In genomic region chr17:42050360-42051012, GRCh38 we compare ENCODE assay signal across 9 cellular contexts. TPM values are rescaled to one million over a fixed set of nuclear protein-coding genes. Genes with fewer than 3 reads are reported as not detected.
A peak's percentile ranks its signal among the peaks of the same experiment; 100 is the strongest.
DNase-seq lines count a peak whose midpoint lies in the region; ATAC-seq, FAIRE-seq and TF ChIP-seq lines count a peak whose summit lies in the region.
"Had no signal": no experiment of that assay in that cellular context is flagged by ENCODE, and none has a peak within 500 bp of the region (broad histone marks: within the 10 kb centered on the region; RNA-seq: fewer than 3 reads in every experiment).

Gene C17orf113 (minus strand): TSS chr17:42050601. CDS start chr17:42043376, 7,225 bp downstream.

- H3K4me2 ChIP-seq in MM.1S (ENCODE audit: low read depth, low read length) (peak within 1 kb of the TSS; percentile 73), HepG2 (ENCODE audit: low read depth, low read length) (peak within 1 kb of the TSS; percentile 98)

- H3K36me3 ChIP-seq in MM.1S (replicated peaks; ENCODE audit: insufficient read depth, low read length), result no peaks in the 10 kb centered on the region
- no peaks in the 10 kb centered on the region for H3K36me3 ChIP-seq in HepG2 (replicated peaks in 1 of 2; ENCODE audit: control insufficient read depth in 1 of 2, insufficient read depth in 2 of 2, low read length in 2 of 2)

- in situ Hi-C loops in HepG2 (cut with HindIII; ENCODE audit: extremely low pct_ligation_motif_present, low pct_unique_long_range_greater_than_20kb), result no loop called here

- FAIRE-seq in HepG2 (lab: Jason Lieb, UNC), result no peak
- FAIRE-seq: A204.1 had no signal

- H3K27me3 Mint-ChIP-seq in activated B cell treated with CpG ODN at 0.5 μM for 24 hours (peaks cover 30% of the 10 kb centered on the region), chondrocyte (ENCODE audit: low read depth) (peaks cover 26% of the 10 kb centered on the region)

- H3K27me3 ChIP-seq in MM.1S (replicated peaks; ENCODE audit: insufficient read depth, low read length) (peaks cover 42% of the 10 kb centered on the region), HepG2 (ENCODE audit: control insufficient read depth in 1 of 2, insufficient read depth in 2 of 2, low read length in 2 of 2) (no peaks in the 10 kb centered on the region; a peak in 1 of 5 replicates)

- TF ChIP-seq POLR2A in HepG2 (IDR thresholded peaks at IDR 0.05; ENCODE audit: insufficient read depth in 1 of 2, low read depth in 2 of 2, low read length in 2 of 2), result peak in 1 of 2 experiments; percentile 57; a peak in 2 of 4 replicates

- H3K9me2 ChIP-seq in MM.1S (replicated peaks; ENCODE audit: insufficient read depth, low read length), result no peaks in the 10 kb centered on the region

- TF ChIP-seq CTCF in MM.1S (IDR thresholded peaks at IDR 0.05; ENCODE audit: low read length) (peak; percentile 21; the same call in 1 of the 2 replicates), activated B cell treated with CpG ODN at 0.5 μM for 24 hours (IDR thresholded peaks at IDR 0.05) (no peak), chondrocyte (IDR thresholded peaks at IDR 0.05) (peak; percentile 72), HepG2 (CRISPR knock-in tag; IDR thresholded peaks at IDR 0.05) (peak; percentile 77)

- H3K9me3 Mint-ChIP-seq in activated B cell treated with CpG ODN at 0.5 μM for 24 hours (no peaks in the 10 kb centered on the region), chondrocyte (ENCODE audit: low read depth) (no peaks in the 10 kb centered on the region)

- intact Hi-C loops in activated B cell treated with CpG ODN at 0.5 μM for 24 hours (cut with micrococcal nuclease) (loop anchor here (1.0 to 2.0 kb wide), 3 partner anchors 26 to 87 kb away; partner anchors contain the start of gene DNAJC7), HepG2 (cut with micrococcal nuclease; ENCODE audit: unreplicated experiment) (no loop called here)

- POLR2A ChIA-PET in activated B cell treated with CpG ODN at 0.5 μM for 24 hours (lab: Charles Lee) (interaction anchor here (0.8 to 1.3 kb wide), 3 partner anchors 35 to 84 kb away, joined by 3 read pairs; partner anchors contain the start of gene CNP), HepG2 (lab: Yijun Ruan, JAX) (interaction anchor here (0.7 to 1.4 kb wide), 6 partner anchors 19 to 92 kb away, joined by 3 to 8 read pairs (median 3); partner anchors contain the start of genes DNAJC7 and KAT2A)

- DNase-seq in DMS 273 (lab: John Stamatoyannopoulos, UW; ENCODE audit: unreplicated experiment) (peak; percentile 73), DMS 273 treated with DMSO at 0.1 percent for 48 hours (lab: John Stamatoyannopoulos, UW) (no peak), MM.1S (peak; percentile 51), activated B cell treated with CpG ODN at 0.5 μM for 24 hours (peak; percentile 52), chondrocyte (ENCODE audit: low spot score) (no peak), HepG2 (ENCODE audit: low spot score) (peak; percentile 51)
- peak; percentile 19 to 24 for DNase-seq in stimulated activated CD4-positive, alpha-beta T cell treated with anti-CD3 and anti-CD28 coated beads, Interleukin-4, amount 100 ng/mL, for 4 hours

- H2AFZ ChIP-seq in MM.1S (ENCODE audit: low read length) (peak within 1 kb of the TSS; percentile 60), HepG2 (ENCODE audit: low read length) (peak within 1 kb of the TSS; percentile 91)

- H4K20me1 ChIP-seq in MM.1S (ENCODE audit: insufficient read depth, low read length) (no peaks in the 10 kb centered on the region), HepG2 (ENCODE audit: insufficient read depth, low read length) (no peaks in the 10 kb centered on the region)

- no peaks in the 10 kb centered on the region for H3K9me3 ChIP-seq in MM.1S (replicated peaks; ENCODE audit: insufficient read depth, low read length)
- no peaks in the 10 kb centered on the region for H3K9me3 ChIP-seq in HepG2 (ENCODE audit: low read length)

- H3K36me3 Mint-ChIP-seq in activated B cell treated with CpG ODN at 0.5 μM for 24 hours (ENCODE audit: low read depth) (no peaks in the 10 kb centered on the region), chondrocyte (ENCODE audit: low read depth) (no peaks in the 10 kb centered on the region)

- H3F3A ChIP-seq in MM.1S (ENCODE audit: insufficient read depth, low read length), result no peaks in the 10 kb centered on the region

- H3K9ac ChIP-seq in MM.1S (ENCODE audit: low read length) (peak within 1 kb of the TSS; percentile 24; the same call in 1 of the 2 replicates), HepG2 (ENCODE audit: insufficient read depth, low read depth, low read length) (peak within 1 kb of the TSS; percentile 63)

- H3K4me1 Mint-ChIP-seq in activated B cell treated with CpG ODN at 0.5 μM for 24 hours (peaks cover 9% of the 10 kb centered on the region), chondrocyte (ENCODE audit: low read depth) (peaks cover 9% of the 10 kb centered on the region)

- peak; percentile 87 for ATAC-seq in activated B cell treated with CpG ODN at 0.5 μM for 24 hours (ENCODE audit: low read depth)
- ATAC-seq in HepG2, result peak; percentile 86
- ATAC-seq in GM19324 (IDR thresholded peaks at IDR 0.05; ENCODE audit: low FRiP score, unreplicated experiment), result no peak

- H3K4me3 Mint-ChIP-seq in activated B cell treated with CpG ODN at 0.5 μM for 24 hours, result peak within 1 kb of the TSS; percentile 82
- H3K4me3 Mint-ChIP-seq in chondrocyte (ENCODE audit: unreplicated experiment), result peak within 1 kb of the TSS; percentile 69

- H3K27ac ChIP-seq in MM.1S (ENCODE audit: low read length) (no peak within 1 kb of the TSS), HepG2 (ENCODE audit: extremely low read length, insufficient read depth, low read length) (no peak within 1 kb of the TSS)

- no peak for TF ChIP-seq EP300 in HepG2 (IDR thresholded peaks at IDR 0.05; ENCODE audit: low read depth in 2 of 2, low read length in 2 of 2)
- no peak for TF ChIP-seq EP300 in HepG2 (CRISPR knock-in tag; IDR thresholded peaks at IDR 0.05; ENCODE audit: borderline replicate concordance)

- CTCF ChIA-PET in activated B cell treated with CpG ODN at 0.5 μM for 24 hours (lab: Charles Lee) (interaction anchor here (0.7 to 1.3 kb wide), 2 partner anchors 25 to 1931 kb away, joined by 3 to 4 read pairs; no protein-coding TSS in a partner anchor), HepG2 (lab: Yijun Ruan, JAX; ENCODE audit: low intra/inter-chr PET ratio, low total read pairs) (interaction anchor here (1.5 kb wide), 2 partner anchors 24 to 67 kb away, joined by 4 to 5 read pairs; no protein-coding TSS in a partner anchor)

- WGBS in HepG2 (ENCODE audit: low lambda C conversion rate), result 4% methylated on average over 25 of the region's 67 CpGs

- H3K4me1 ChIP-seq in MM.1S (ENCODE audit: low read length), result no peaks in the 10 kb centered on the region
- H3K4me1 ChIP-seq in HepG2 (ENCODE audit: insufficient read depth, low read length), result peaks cover 51% of the 10 kb centered on the region

- BruUV-seq in HepG2 (replicated peaks; lab: Mats Ljungman, UMichigan), result no TSS peak

- H3K4me3 ChIP-seq in MM.1S (ENCODE audit: low read length), result peak within 1 kb of the TSS; percentile 52
- H3K4me3 ChIP-seq in HepG2 (replicated peaks in 1 of 3; ENCODE audit: insufficient read depth in 1 of 3, low read depth in 2 of 3, low read length in 3 of 3), result peak within 1 kb of the TSS; percentile 64 to 88 (median 67)

- no peaks in the 10 kb centered on the region for H3K79me2 ChIP-seq in MM.1S (ENCODE audit: low read length)
- H3K79me2 ChIP-seq in HepG2 (ENCODE audit: insufficient read depth, low read length), result no peaks in the 10 kb centered on the region

- peak; percentile 74 for TF ChIP-seq RAD21 in HepG2 (CRISPR knock-in tag; IDR thresholded peaks at IDR 0.05)

- no peak within 1 kb of the TSS for H3K27ac Mint-ChIP-seq in activated B cell treated with CpG ODN at 0.5 μM for 24 hours
- no peak within 1 kb of the TSS for H3K27ac Mint-ChIP-seq in chondrocyte (ENCODE audit: unreplicated experiment)

TF ChIP-seq in HepG2, 621 proteins besides CTCF, POLR2A, EP300 and RAD21 (continues in another document):
- TF ChIP-seq ZNF430 (CRISPR knock-in tag; IDR thresholded peaks at IDR 0.05) (0 out of 2 replicates have a peak, but pooled peaks have one; percentile 61), ZNF136 (CRISPR knock-in tag; IDR thresholded peaks at IDR 0.05; ENCODE audit: low read depth) (no peak), ZNF556 (CRISPR knock-in tag; IDR thresholded peaks at IDR 0.05; ENCODE audit: borderline replicate concordance) (peak; percentile 52; the same call in 1 of the 2 replicates), ZNF563 (CRISPR knock-in tag; IDR thresholded peaks at IDR 0.05) (no peak), KAT8 (CRISPR knock-in tag; IDR thresholded peaks at IDR 0.05) (peak; percentile 68; the same call in 1 of the 2 replicates), MYC (CRISPR knock-in tag; IDR thresholded peaks at IDR 0.05; ENCODE audit: borderline replicate concordance) (peak; percentile 59; the same call in 1 of the 2 replicates), KLF9 (CRISPR knock-in tag; IDR thresholded peaks at IDR 0.05; ENCODE audit: low read depth) (no peak)

RNA-seq across cellular contexts. Expression of gene C17orf113, which starts in this region (rescaled TPM):
- total RNA-seq in activated B cell treated with CpG ODN at 0.5 μM for 24 hours, result 3.1 and 4.5 TPM in 2 replicates
- total RNA-seq in chondrocyte, result 0.24 to 0.77 TPM (median 0.62 TPM) in 3 replicates
- 0.83 and 1.1 TPM in 2 replicates for total RNA-seq in HepG2 (2016; rRNA removed; fragmentation: Illumina TruSeq; extraction: Trizol)
- 0.09 and 0.10 TPM in 2 replicates for total RNA-seq in HepG2 (2016; cell fraction: cytosol; rRNA removed; fragmentation: Illumina TruSeq; extraction: Trizol; ENCODE audit: low read depth)
- total RNA-seq in HepG2 (2016; cell fraction: insoluble cytoplasmic fraction; rRNA removed; fragmentation: Illumina TruSeq; extraction: Trizol), result 0.67 and 0.91 TPM in 2 replicates
- total RNA-seq in HepG2 (2016; cell fraction: membrane; rRNA removed; fragmentation: Illumina TruSeq; extraction: Trizol), result 0.28 and 0.34 TPM in 2 replicates
- total RNA-seq in HepG2 (2016; cell fraction: nucleus; rRNA removed; fragmentation: Illumina TruSeq; extraction: Trizol), result 0.81 TPM in 2 replicates
- 0.87 and 1.4 TPM in 2 replicates for polyA plus RNA-seq in HepG2 (2011; rRNA removed)
- polyA plus RNA-seq in HepG2 (2011; cell fraction: cytosol; rRNA removed), result 0.77 and 0.94 TPM in 2 replicates
- polyA plus RNA-seq in HepG2 (2011; cell fraction: nucleus; rRNA removed), result 1.7 and 2.6 TPM in 2 replicates
- 0.81 and 0.91 TPM in 2 replicates for polyA plus RNA-seq in HepG2 (2012)
- polyA plus RNA-seq in HepG2 (2016; cell fraction: cytosol; fragmentation: Illumina TruSeq; extraction: Trizol; ENCODE audit: low read depth), result 0.05 TPM in 1 of 2 replicates, not detected in the other
- 0.34 and 0.68 TPM in 2 replicates for polyA plus RNA-seq in HepG2 (2016; cell fraction: insoluble cytoplasmic fraction; fragmentation: Illumina TruSeq; extraction: Trizol; ENCODE audit: low read depth)
- 0.08 and 0.13 TPM in 2 replicates for polyA plus RNA-seq in HepG2 (2016; cell fraction: membrane; fragmentation: Illumina TruSeq; extraction: Trizol; ENCODE audit: low read depth)
- polyA plus RNA-seq in HepG2 (2016; cell fraction: nucleus; fragmentation: Illumina TruSeq; extraction: Trizol; ENCODE audit: insufficient read depth, low read depth), result 1.6 and 1.7 TPM in 2 replicates
- 0.56 and 2.3 TPM in 2 replicates for polyA minus RNA-seq in HepG2 (2011; rRNA and poly(A)+ RNA removed; ENCODE audit: low replicate concordance)
- 0.79 and 0.89 TPM in 2 replicates for polyA minus RNA-seq in HepG2 (2011; cell fraction: cytosol; rRNA and poly(A)+ RNA removed)
- 0.77 and 1.1 TPM in 2 replicates for polyA minus RNA-seq in HepG2 (2011; cell fraction: nucleus; rRNA and poly(A)+ RNA removed)

Comparison
In these comparisons a context has a peak if more than half of its experiments do, and no peak if none do; other contexts are left out.
1. DNase-seq: peak in DMS 273 (single experiment), MM.1S (single experiment), activated B cell treated with CpG ODN at 0.5 μM for 24 hours (single experiment), HepG2 (single experiment) and stimulated activated CD4-positive, alpha-beta T cell treated with anti-CD3 and anti-CD28 coated beads, Interleukin-4, amount 100 ng/mL, for 4 hours (2 of 2); none in DMS 273 treated with DMSO at 0.1 percent for 48 hours (single experiment) and chondrocyte (single experiment).